8 cellular contexts compared by ENCODE assay signal in the genomic region with DNA sequence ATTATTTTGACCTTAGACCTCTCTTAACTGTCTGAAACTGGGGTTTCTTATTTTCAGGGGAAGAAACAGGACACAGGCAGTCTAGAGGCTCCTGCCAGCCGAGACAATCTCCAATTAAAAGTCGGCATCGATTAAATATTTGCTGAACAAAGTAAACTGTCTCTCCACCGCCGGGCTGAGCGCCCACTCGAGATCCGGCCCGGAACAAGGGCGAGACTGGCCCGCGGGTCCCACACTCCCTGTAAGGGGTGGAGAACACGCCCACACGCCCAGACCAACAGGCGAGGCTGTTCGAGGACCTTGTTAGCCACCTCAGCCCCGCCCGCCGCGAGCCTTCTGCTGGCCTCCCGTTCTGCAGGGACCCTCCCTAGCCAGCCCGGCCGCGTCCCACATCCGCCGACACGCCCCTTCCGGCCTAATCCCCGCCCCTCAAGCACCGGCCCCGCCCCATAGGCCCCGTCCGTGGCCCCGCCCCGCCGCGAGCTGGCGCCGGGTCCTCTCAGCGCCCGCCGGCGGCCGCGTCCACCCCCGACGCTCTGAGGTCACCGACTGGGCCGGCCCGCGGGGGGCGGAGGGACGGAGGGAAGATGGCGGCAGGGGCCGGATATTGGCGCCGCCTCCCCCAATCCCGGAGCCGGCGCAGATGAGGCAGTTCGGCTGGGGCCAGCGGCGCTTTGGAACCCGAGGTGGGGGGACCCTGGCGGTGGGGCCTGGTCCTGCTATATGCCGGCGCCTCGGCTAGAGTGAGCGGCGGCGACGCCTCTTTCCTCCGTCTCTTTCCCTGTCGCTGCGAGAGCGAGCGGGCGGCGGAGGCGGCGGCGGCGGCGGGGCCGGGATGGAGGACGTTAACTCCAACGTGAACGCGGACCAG. TPM values are rescaled to one million over a fixed set of nuclear protein-coding genes. Genes with fewer than 3 reads are reported as not detected.
DNase-seq lines count a peak whose midpoint lies in the region; ATAC-seq, FAIRE-seq and TF ChIP-seq lines count a peak whose summit lies in the region.

Gene SLAIN2, plus strand, starts transcription at position 625 of the 871 bp plus-strand sequence. Its CDS starts 211 bp downstream, at position 836.

- peaks cover 8% of the 10 kb centered on the region; the same call in 1 of the 2 replicates for H3F3A ChIP-seq in SU-DHL-6 (ENCODE audit: insufficient read depth)

- TF ChIP-seq CTCF in GM12872 (IDR thresholded peaks at IDR 0.05; ENCODE audit: insufficient read depth, low read depth, low read length): peak; percentile 40; the same call in 2 of the 3 replicates
- TF ChIP-seq CTCF in SU-DHL-6 (IDR thresholded peaks at IDR 0.05; ENCODE audit: insufficient read depth, low read length, poor library complexity, severe bottlenecking): no peak
- peak in 1 of 4 donors; percentile 29 for TF ChIP-seq CTCF in pancreas (IDR thresholded peaks at IDR 0.05)
- peak; percentile 31 to 52 for TF ChIP-seq CTCF in tibial artery (IDR thresholded peaks at IDR 0.05)

- H3K9me2 ChIP-seq in SU-DHL-6 (replicated peaks; ENCODE audit: insufficient read depth, low read length): no peaks in the 10 kb centered on the region

- H3K4me1 ChIP-seq in pancreas: peaks cover 8 to 35% (median 27%) of the 10 kb centered on the region in 3 donors
- peaks cover 0 to 47% (median 15%) of the 10 kb centered on the region in 4 donors for H3K4me1 ChIP-seq in tibial artery

- no peaks in the 10 kb centered on the region for H3K27me3 ChIP-seq in SU-DHL-6 (ENCODE audit: low read length)
- no peaks in the 10 kb centered on the region for H3K27me3 ChIP-seq in pancreas
- no peaks in the 10 kb centered on the region for H3K27me3 ChIP-seq in tibial artery

- H2AFZ ChIP-seq in SU-DHL-6 (ENCODE audit: low read depth, low read length, severe bottlenecking): peak within 1 kb of the TSS; percentile 97

- H3K4me2 ChIP-seq in SU-DHL-6 (ENCODE audit: low read depth, low read length, poor library complexity, severe bottlenecking): peak within 1 kb of the TSS; percentile 78

- H3K79me2 ChIP-seq in SU-DHL-6 (ENCODE audit: insufficient read depth, low read length): peaks cover 45% of the 10 kb centered on the region

- H3K9ac ChIP-seq in SU-DHL-6 (ENCODE audit: low read length): peak within 1 kb of the TSS; percentile 95

- intact Hi-C loops in Right ventricle myocardium inferior (cut with DNase I) (loop anchor here (2.0 kb wide), 1 partner anchor 70 kb away; no protein-coding TSS in a partner anchor), pancreas (cut with DNase I) (no loop called here), tibial artery (cut with DNase I; ENCODE audit: low total_unique reads) (no loop called here)

- peaks cover 23% of the 10 kb centered on the region for H4K20me1 ChIP-seq in SU-DHL-6 (ENCODE audit: low read depth, low read length)

- ATAC-seq in HG02678 (IDR thresholded peaks at IDR 0.05; ENCODE audit: unreplicated experiment): peak; percentile 89
- ATAC-seq in Right ventricle myocardium inferior: peak; percentile 99
- ATAC-seq in pancreas: peak; percentile 91 to 97 (median 94)

- peak; percentile 93 for DNase-seq in NCI-H128 (lab: John Stamatoyannopoulos, UW; ENCODE audit: unreplicated experiment)
- peak; percentile 89 for DNase-seq in activated naive CD8-positive, alpha-beta T cell treated with anti-CD3 and anti-CD28 coated beads, Interleukin-2, amount 50 U/mL, for 16 hours (ENCODE audit: low read depth, low spot score)
- peak; percentile 100 for DNase-seq in Right ventricle myocardium inferior (ENCODE audit: missing footprints)
- peak; percentile 99 to 100 (median 99) for DNase-seq in pancreas
- peak; percentile 100 for DNase-seq in tibial artery

- H3K9me3 ChIP-seq in SU-DHL-6 (ENCODE audit: insufficient read depth, low read length) (no peaks in the 10 kb centered on the region), pancreas (no peaks in the 10 kb centered on the region), tibial artery (no peaks in the 10 kb centered on the region)

- no peak for FAIRE-seq in pancreas (lab: Jason Lieb, UNC)

- peak within 1 kb of the TSS; percentile 97 for H3K4me3 ChIP-seq in SU-DHL-6 (ENCODE audit: insufficient read depth, low read length, poor library complexity, severe bottlenecking)
- peak within 1 kb of the TSS; percentile 74 to 96 (median 76) for H3K4me3 ChIP-seq in pancreas
- H3K4me3 ChIP-seq in tibial artery: peak within 1 kb of the TSS; percentile 84 to 99

- 0 to 1% methylated on average over 56 to 89 of the region's 89 CpGs for WGBS in pancreas, 2 donors

- no peaks in the 10 kb centered on the region for H3K36me3 ChIP-seq in SU-DHL-6 (ENCODE audit: low read length)
- no peaks in the 10 kb centered on the region for H3K36me3 ChIP-seq in pancreas
- H3K36me3 ChIP-seq in tibial artery: no peaks in the 10 kb centered on the region

- peak within 1 kb of the TSS; percentile 71 for H3K27ac ChIP-seq in SU-DHL-6 (ENCODE audit: low read depth, low read length)
- peak within 1 kb of the TSS; percentile 80 to 97 (median 96) for H3K27ac ChIP-seq in pancreas
- peak within 1 kb of the TSS; percentile 94 to 99 for H3K27ac ChIP-seq in tibial artery

RNA-seq across cellular contexts. Expression of gene SLAIN2, which starts in this region (rescaled TPM):
- total RNA-seq in Right ventricle myocardium inferior (116 TPM), pancreas (10 to 100 TPM; 23.2 to 41.4 (median 30.6) TPM)
- polyA plus RNA-seq in pancreas: 1 to 10 TPM; 7.0 to 8.5 TPM

Comparison
In these comparisons a context has a peak if more than half of its experiments do, and no peak if none do; other contexts are left out.
1. Peak in every context shown above with its lines: DNase-seq, ATAC-seq, H3K4me3 ChIP-seq and H3K27ac ChIP-seq.